2 cellular contexts compared by ENCODE assay signal in the genomic region with DNA sequence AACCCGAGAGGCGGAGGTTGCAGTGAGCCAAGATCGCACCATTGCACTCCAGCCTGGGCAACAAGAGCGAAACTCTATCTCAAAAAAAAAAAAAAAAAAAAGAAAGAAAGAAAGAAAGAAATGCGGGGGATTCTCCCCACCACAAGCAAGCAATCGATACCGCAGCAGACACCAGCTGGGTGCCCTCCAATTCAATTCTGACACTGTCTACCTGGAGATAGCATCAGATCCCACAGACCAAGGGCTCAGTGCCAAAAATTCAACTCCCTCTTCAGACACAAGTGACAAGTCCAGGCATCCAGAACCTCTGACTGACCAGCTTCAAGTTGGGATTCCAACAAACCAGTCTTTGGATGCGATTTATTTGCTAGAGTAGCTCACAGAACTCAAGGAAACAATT. TPM values are rescaled to one million over a fixed set of nuclear protein-coding genes. Genes with fewer than 3 reads are reported as not detected.
"Had no signal": no experiment of that assay in that cellular context is flagged by ENCODE, and none has a peak within 500 bp of the region (broad histone marks: within the 10 kb centered on the region; RNA-seq: fewer than 3 reads in every experiment).

No MANE protein-coding gene starts in this region.

RNA-seq across cellular contexts. Expression of a gene that starts 33.4 kb away (rescaled TPM):
- total RNA-seq: bronchial epithelial cell, PC-9 had no signal
